In genomic region chrX:8673211-8673610, GRCh38 we compare ENCODE assay signal across 22 cellular contexts. TPM values are rescaled to one million over a fixed set of nuclear protein-coding genes. Genes with fewer than 3 reads are reported as not detected.
DNase-seq lines count a peak whose midpoint lies in the region; ATAC-seq and TF ChIP-seq lines count a peak whose summit lies in the region.
"Had no signal": no experiment of that assay in that cellular context is flagged by ENCODE, and none has a peak within 500 bp of the region (broad histone marks: within the 10 kb centered on the region; RNA-seq: fewer than 3 reads in every experiment).

No MANE protein-coding gene starts in this region.

- peaks cover 11% of the 10 kb centered on the region for H3K27me3 Mint-ChIP-seq in GM23338 (ENCODE audit: insufficient read depth, low read depth, poor library complexity)
- H3K27me3 Mint-ChIP-seq in endodermal cell (ENCODE audit: insufficient read depth): no peaks in the 10 kb centered on the region
- H3K27me3 Mint-ChIP-seq in CD14-positive monocyte (ENCODE audit: low read depth in 3 of 3): peaks cover 0 to 2% (median 0%) of the 10 kb centered on the region in 3 donors

- in situ Hi-C loops in GM23248 (cut with MboI): no loop called here

- H4K20me1 ChIP-seq in GM23338 (replicated peaks; ENCODE audit: insufficient read depth) (no peaks in the 10 kb centered on the region), GM23248 (ENCODE audit: insufficient read depth) (no peaks in the 10 kb centered on the region)
- H4K20me1 ChIP-seq: BLaER1 had no signal

- H3K9me2 ChIP-seq in GM23338 (ENCODE audit: insufficient read depth): no peaks in the 10 kb centered on the region
- H3K9me2 ChIP-seq in GM23248 (ENCODE audit: insufficient read depth): no peaks in the 10 kb centered on the region

- H3K4me1 ChIP-seq in GM23338 (ENCODE audit: insufficient read depth) (peaks cover 14% of the 10 kb centered on the region), endodermal cell (ENCODE audit: control insufficient read depth, insufficient read depth, low read length) (peaks cover 5% of the 10 kb centered on the region), iPS-18a (ENCODE audit: control insufficient read depth, low read depth, low read length) (peaks cover 35% of the 10 kb centered on the region), GM23248 (ENCODE audit: insufficient read depth) (no peaks in the 10 kb centered on the region)
- H3K4me1 ChIP-seq: HAP-1 had no signal

- H3K4me1 Mint-ChIP-seq in GM23338 (peaks cover 58% of the 10 kb centered on the region), endodermal cell (peaks cover 40% of the 10 kb centered on the region), CD14-positive monocyte (peaks cover 5% of the 10 kb centered on the region)

- no peak overlapping the region for H3K4me2 ChIP-seq in GM23338
- no peak overlapping the region for H3K4me2 ChIP-seq in GM23248 (ENCODE audit: unreplicated experiment)
- H3K4me2 ChIP-seq: BLaER1, KMS-11 had no signal

- ATAC-seq in GM23338: no peak
- ATAC-seq: CD8-positive, alpha-beta T cell had no signal

- 92 to 100% methylated on average over 2 to 5 of the region's 5 CpGs for WGBS in endodermal cell (ENCODE audit: insufficient coverage in 1 of 2, insufficient read length in 1 of 2), 2 experiments
- 3 to 4% methylated on average over 5 of the region's 5 CpGs for WGBS in GM23248 (ENCODE audit: low coverage in 1 of 2, low lambda C conversion rate in 2 of 2, missing lambda C conversion rate in 2 of 2), 2 experiments

- H3K4me3 ChIP-seq in GM23338 (no peak overlapping the region), LNCaP clone FGC (ENCODE audit: low read depth, low read length) (no peak overlapping the region), endodermal cell (ENCODE audit: low read length) (no peak overlapping the region), iPS-18a (ENCODE audit: low read length) (no peak overlapping the region), GM23248 (no peak overlapping the region)
- H3K4me3 ChIP-seq: BLaER1, HAP-1, SK-N-MC had no signal

- H3K27ac Mint-ChIP-seq in GM23338 (no peak overlapping the region), endodermal cell (peak overlapping the region; percentile 6), CD14-positive monocyte (no peak overlapping the region)
- H3K27ac Mint-ChIP-seq: CD8-positive, alpha-beta T cell had no signal

- H3K36me3 ChIP-seq in GM23338 (ENCODE audit: insufficient read depth) (no peaks in the 10 kb centered on the region), endodermal cell (ENCODE audit: control insufficient read depth, insufficient read depth, low read length) (no peaks in the 10 kb centered on the region), iPS-18a (ENCODE audit: control insufficient read depth, low read depth, low read length) (peaks cover 5% of the 10 kb centered on the region), GM23248 (ENCODE audit: low read depth) (no peaks in the 10 kb centered on the region)
- H3K36me3 ChIP-seq: BLaER1, HAP-1 had no signal

- H3K9ac ChIP-seq in endodermal cell (ENCODE audit: extremely low read depth, low read length, poor library complexity, severe bottlenecking) (no peak overlapping the region), iPS-18a (ENCODE audit: low read length) (no peak overlapping the region), GM23248 (no peak overlapping the region)
- H3K9ac ChIP-seq: BLaER1, KMS-11 had no signal

- H3K4me3 Mint-ChIP-seq in GM23338 (no peak overlapping the region), endodermal cell (no peak overlapping the region), CD14-positive monocyte (no peak overlapping the region)
- H3K4me3 Mint-ChIP-seq: CD8-positive, alpha-beta T cell had no signal

- H3K9me3 ChIP-seq in endodermal cell (ENCODE audit: control insufficient read depth, low read length) (no peaks in the 10 kb centered on the region), iPS-18a (ENCODE audit: control insufficient read depth, low read depth, low read length) (no peaks in the 10 kb centered on the region), GM23248 (ENCODE audit: low read depth) (no peaks in the 10 kb centered on the region)
- H3K9me3 ChIP-seq: BLaER1, HAP-1 had no signal

- H3K9me3 Mint-ChIP-seq in GM23338: no peaks in the 10 kb centered on the region
- H3K9me3 Mint-ChIP-seq in endodermal cell: no peaks in the 10 kb centered on the region
- peaks cover 0 to 2% (median 0%) of the 10 kb centered on the region in 7 donors for H3K9me3 Mint-ChIP-seq in CD14-positive monocyte
- H3K9me3 Mint-ChIP-seq: CD8-positive, alpha-beta T cell had no signal

- DNase-seq in GM23338 (ENCODE audit: low spot score): no peak
- DNase-seq in LNCaP clone FGC (ENCODE audit: low read depth): peak; percentile 36
- DNase-seq in endodermal cell: no peak
- DNase-seq in T-helper 1 cell: no peak
- DNase-seq in CD14-positive monocyte (ENCODE audit: low spot score): no peak
- DNase-seq in glomerular visceral epithelial cell (ENCODE audit: extremely low spot score): no peak
- no peak for DNase-seq in GM23248
- DNase-seq: Calu3; CD8-positive, alpha-beta T cell; GF-D8; NCI-H1436; NCI-H2029; NCI-H510A; NCI-H774; SHP77 had no signal

- H2AFZ ChIP-seq in GM23338 (no peak overlapping the region), GM23248 (no peak overlapping the region)

- H3F3A ChIP-seq in GM23338 (replicated peaks; ENCODE audit: low read depth) (no peaks in the 10 kb centered on the region), GM23248 (ENCODE audit: insufficient read depth) (no peaks in the 10 kb centered on the region)

- peaks cover 75% of the 10 kb centered on the region for H3K79me2 ChIP-seq in GM23338 (replicated peaks; ENCODE audit: insufficient read depth)
- H3K79me2 ChIP-seq in GM23248 (ENCODE audit: insufficient read depth): no peaks in the 10 kb centered on the region

- intact Hi-C loops in CD14-positive monocyte (cut with micrococcal nuclease): no loop called here

- TF ChIP-seq CTCF in GM23338 (conservative IDR thresholded peaks at IDR 0.05; ENCODE audit: low read depth in 2 of 2) (no peak), LNCaP clone FGC (IDR thresholded peaks at IDR 0.05; ENCODE audit: control insufficient read depth, extremely low read depth, insufficient read depth) (no peak), endodermal cell (conservative IDR thresholded peaks at IDR 0.05) (no peak), CD14-positive monocyte (IDR thresholded peaks at IDR 0.05) (no peak)

- no peaks in the 10 kb centered on the region for H3K27me3 ChIP-seq in GM23338 (ENCODE audit: insufficient read depth)
- H3K27me3 ChIP-seq in endodermal cell (ENCODE audit: control insufficient read depth, insufficient read depth, low read length, poor library complexity, severe bottlenecking): no peaks in the 10 kb centered on the region
- H3K27me3 ChIP-seq in iPS-18a (ENCODE audit: control insufficient read depth, insufficient read depth, low read length): no peaks in the 10 kb centered on the region
- H3K27me3 ChIP-seq in GM23248 (replicated peaks; ENCODE audit: insufficient read depth): no peaks in the 10 kb centered on the region
- H3K27me3 ChIP-seq: BLaER1 had no signal

- peaks cover 10% of the 10 kb centered on the region; the same call in 2 of the 3 replicates for H3K36me3 Mint-ChIP-seq in GM23338 (ENCODE audit: low read depth)
- H3K36me3 Mint-ChIP-seq in endodermal cell (ENCODE audit: low read depth): peaks cover 4% of the 10 kb centered on the region
- H3K36me3 Mint-ChIP-seq in CD14-positive monocyte: no peaks in the 10 kb centered on the region
- H3K36me3 Mint-ChIP-seq: CD8-positive, alpha-beta T cell had no signal

- H3K27ac ChIP-seq in GM23338 (ENCODE audit: low read depth) (0 out of 2 replicates have a peak overlapping the region, but pooled peaks have one; percentile 26), endodermal cell (ENCODE audit: low read depth, low read length) (no peak overlapping the region), iPS-18a (ENCODE audit: low read length) (peak overlapping the region; percentile 42), GM23248 (no peak overlapping the region)
- H3K27ac ChIP-seq: BLaER1, KMS-11, SK-N-MC had no signal

TF ChIP-seq in GM23338, 12 proteins besides CTCF, POLR2A, EP300 and RAD21 (continues in another document):
- TF ChIP-seq ETS1 (IDR thresholded peaks at IDR 0.05) (no peak), NANOG (IDR thresholded peaks at IDR 0.05; ENCODE audit: borderline replicate concordance) (no peak), ZNF114 (CRISPR knock-in tag; IDR thresholded peaks at IDR 0.05) (no peak), ZNF331 (CRISPR knock-in tag; IDR thresholded peaks at IDR 0.05; ENCODE audit: low read depth) (no peak), JUNB (IDR thresholded peaks at IDR 0.05; ENCODE audit: unreplicated experiment) (no peak)

RNA-seq across cellular contexts. Expression of gene ANOS1, which starts 58.7 kb away (rescaled TPM):
- 65.7 and 68.5 TPM in 2 replicates for total RNA-seq in GM23338 (2014; rRNA removed; shearing (Covaris generic))
- polyA plus RNA-seq in GM23338 (2016; fragmentation: Nextera tagmentation; extraction: Ambion mirVana) (20.8 and 21.8 TPM in 2 replicates), CD14-positive monocyte (under 1 TPM in 1 of 2 donors, not detected in 1; 0.18 TPM), GM23248 (2016; fragmentation: Nextera tagmentation; extraction: Ambion mirVana) (not detected in 2 replicates)
- 10 to 100 TPM in 1 of 2 donors, 1 to 10 TPM in 1; 7.1 to 57.4 TPM for total RNA-seq in endodermal cell
- polyA plus RNA-seq in endodermal cell (2013, experiment 1 of 2): 13.9 TPM
- 12.4 TPM for polyA plus RNA-seq in endodermal cell (2013, experiment 2 of 2)
- not detected in 2 replicates for total RNA-seq in GM23248 (2014; rRNA removed; shearing (Covaris generic))
- total RNA-seq: CD8-positive, alpha-beta T cell; HT-29; OCI-LY7 had no signal

Comparison
In these comparisons a context has a peak if more than half of its experiments do, and no peak if none do; other contexts are left out.
1. H3K27ac ChIP-seq: peak in GM23338 (single experiment) and iPS-18a (single experiment); none in endodermal cell (single experiment) and GM23248 (single experiment).